Comparison of ENCODE assay signal across 11 cellular contexts in the genomic region with DNA sequence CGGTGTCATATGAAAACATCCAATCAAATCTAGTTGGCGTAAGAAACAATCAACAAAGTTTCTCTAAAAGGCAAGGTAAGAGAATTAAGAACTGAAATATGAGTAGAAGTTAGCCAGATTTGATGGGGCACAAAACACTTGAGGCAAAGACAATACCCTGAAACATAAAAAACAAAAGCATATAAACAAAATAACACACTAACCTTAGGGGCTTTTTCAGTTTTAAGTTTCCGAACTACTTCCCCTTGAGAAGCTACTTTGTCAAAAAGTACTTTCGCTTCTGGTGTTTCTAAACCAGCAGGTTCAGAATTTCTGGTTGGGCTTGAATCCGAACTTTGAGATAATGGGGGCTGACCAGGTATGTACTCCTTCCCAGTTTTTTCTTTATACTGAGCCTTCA. TPM values are rescaled to one million over a fixed set of nuclear protein-coding genes. Genes with fewer than 3 reads are reported as not detected.
DNase-seq lines count a peak whose midpoint lies in the region; ATAC-seq and TF ChIP-seq lines count a peak whose summit lies in the region.
"Had no signal": no experiment of that assay in that cellular context is flagged by ENCODE, and none has a peak within 500 bp of the region (broad histone marks: within the 10 kb centered on the region; RNA-seq: fewer than 3 reads in every experiment).

No MANE protein-coding gene starts in this region.

- no peaks in the 10 kb centered on the region for H3K9me3 Mint-ChIP-seq in naive thymus-derived CD4-positive, alpha-beta T cell

- H3K9me3 ChIP-seq in naive thymus-derived CD4-positive, alpha-beta T cell (ENCODE audit: control insufficient read depth in 2 of 3, low read length in 3 of 3): no peaks in the 10 kb centered on the region
- H3K9me3 ChIP-seq: breast epithelium had no signal

- H3K4me1 Mint-ChIP-seq in naive thymus-derived CD4-positive, alpha-beta T cell: peaks cover 0 to 4% (median 0%) of the 10 kb centered on the region in 7 donors

- POLR2A ChIA-PET in GM10248 (lab: Yijun Ruan, JAX) (no interaction called here), RWPE1 (lab: Yijun Ruan, JAX; ENCODE audit: low non-redundant PET) (no interaction called here)
- POLR2A ChIA-PET in naive thymus-derived CD4-positive, alpha-beta T cell (lab: Charles Lee): no interaction called here

- no peaks in the 10 kb centered on the region for H3K27me3 ChIP-seq in naive thymus-derived CD4-positive, alpha-beta T cell (ENCODE audit: control insufficient read depth in 2 of 2, insufficient read depth in 2 of 2, low read length in 2 of 2)
- H3K27me3 ChIP-seq: breast epithelium had no signal

- peak overlapping the region in 1 of 9 donors; percentile 2 for H3K27ac Mint-ChIP-seq in naive thymus-derived CD4-positive, alpha-beta T cell

- no peaks in the 10 kb centered on the region for H3K4me1 ChIP-seq in naive thymus-derived CD4-positive, alpha-beta T cell (ENCODE audit: control insufficient read depth in 2 of 2, insufficient read depth in 2 of 2, low read length in 2 of 2)
- H3K4me1 ChIP-seq: breast epithelium had no signal

- H3K27me3 Mint-ChIP-seq in naive thymus-derived CD4-positive, alpha-beta T cell: no peaks in the 10 kb centered on the region

- peaks cover 18 to 47% (median 24%) of the 10 kb centered on the region in 3 experiments for H3K36me3 ChIP-seq in naive thymus-derived CD4-positive, alpha-beta T cell (ENCODE audit: control insufficient read depth in 2 of 3, insufficient read depth in 3 of 3, low read length in 3 of 3)
- H3K36me3 ChIP-seq: breast epithelium had no signal

- peaks cover 11 to 35% (median 18%) of the 10 kb centered on the region in 5 donors for H3K36me3 Mint-ChIP-seq in naive thymus-derived CD4-positive, alpha-beta T cell

- intact Hi-C loops in naive thymus-derived CD4-positive, alpha-beta T cell (cut with micrococcal nuclease): loop anchor here in 1 of 2 donors (5.0 kb wide), 1 partner anchor 34 kb away; no protein-coding TSS in a partner anchor

- H3K27ac ChIP-seq in naive thymus-derived CD4-positive, alpha-beta T cell (ENCODE audit: low read depth, low read length): no peak overlapping the region
- H3K27ac ChIP-seq in RWPE1: no peak overlapping the region
- H3K27ac ChIP-seq: breast epithelium had no signal

- peak; percentile 31 for DNase-seq in GM10248 (ENCODE audit: extremely low spot score)
- DNase-seq in GM19238 (ENCODE audit: insufficient read length, low spot score): peak; percentile 13
- DNase-seq in naive thymus-derived CD4-positive, alpha-beta T cell: no peak
- DNase-seq in inferior parietal cortex (ENCODE audit: extremely low spot score): no peak
- no peak for DNase-seq in RWPE1 (ENCODE audit: low spot score)
- DNase-seq in NCI-H2107 treated with DMSO at 0.1 percent for 48 hours (lab: John Stamatoyannopoulos, UW; ENCODE audit: unreplicated experiment): no peak
- DNase-seq: activated T-cell treated with anti-CD3 and anti-CD28 coated beads for 4 hours, NCI-H2227 treated with DMSO at 0.1 percent for 48 hours had no signal

- ATAC-seq in HG02642 (IDR thresholded peaks at IDR 0.05; ENCODE audit: poor library complexity, unreplicated experiment): peak; percentile 79
- peak; percentile 78 for ATAC-seq in HG03469 (IDR thresholded peaks at IDR 0.05; ENCODE audit: unreplicated experiment)
- no peak for ATAC-seq in naive thymus-derived CD4-positive, alpha-beta T cell

- CTCF ChIA-PET in GM10248 (lab: Yijun Ruan, JAX) (interaction anchor here (0.8 to 2.0 kb wide), 11 partner anchors 9 to 787 kb away, joined by 3 to 7 read pairs (median 3); a partner anchor contains a TSS), RWPE1 (lab: Yijun Ruan, JAX) (interaction anchor here (0.6 to 1.8 kb wide), 4 partner anchors 23 to 1325 kb away, joined by 3 to 8 read pairs (median 4); no protein-coding TSS in a partner anchor)
- CTCF ChIA-PET in naive thymus-derived CD4-positive, alpha-beta T cell (lab: Charles Lee): no interaction called here

- no peak overlapping the region for H3K4me3 Mint-ChIP-seq in naive thymus-derived CD4-positive, alpha-beta T cell

- TF ChIP-seq CTCF in GM10248 (IDR thresholded peaks at IDR 0.05; ENCODE audit: control extremely low read depth, extremely low read depth, low read depth, missing control alignments) (no peak), RWPE1 (conservative IDR thresholded peaks at IDR 0.05; ENCODE audit: low read depth) (no peak)

- no peak overlapping the region for H3K4me3 ChIP-seq in naive thymus-derived CD4-positive, alpha-beta T cell (ENCODE audit: low read length)
- H3K4me3 ChIP-seq: breast epithelium had no signal

RNA-seq across cellular contexts. Expression of a gene that starts 57.9 kb away (rescaled TPM):
- 100 to 1,000 TPM in 1 of 5 experiments, 10 to 100 TPM in 4; 39.2 to 130 (median 93.6) TPM for total RNA-seq in naive thymus-derived CD4-positive, alpha-beta T cell
- 10 to 100 TPM; 46.0 to 47.1 TPM for polyA plus RNA-seq in naive thymus-derived CD4-positive, alpha-beta T cell

Comparison
In these comparisons a context has a peak if more than half of its experiments do, and no peak if none do; other contexts are left out.
1. DNase-seq: peak in GM10248 (single experiment) and GM19238 (single experiment); none in naive thymus-derived CD4-positive, alpha-beta T cell (0 of 9), inferior parietal cortex (single experiment), RWPE1 (single experiment) and NCI-H2107 treated with DMSO at 0.1 percent for 48 hours (single experiment).